Comparison of ENCODE assay signal across 8 cellular contexts in the genomic region with DNA sequence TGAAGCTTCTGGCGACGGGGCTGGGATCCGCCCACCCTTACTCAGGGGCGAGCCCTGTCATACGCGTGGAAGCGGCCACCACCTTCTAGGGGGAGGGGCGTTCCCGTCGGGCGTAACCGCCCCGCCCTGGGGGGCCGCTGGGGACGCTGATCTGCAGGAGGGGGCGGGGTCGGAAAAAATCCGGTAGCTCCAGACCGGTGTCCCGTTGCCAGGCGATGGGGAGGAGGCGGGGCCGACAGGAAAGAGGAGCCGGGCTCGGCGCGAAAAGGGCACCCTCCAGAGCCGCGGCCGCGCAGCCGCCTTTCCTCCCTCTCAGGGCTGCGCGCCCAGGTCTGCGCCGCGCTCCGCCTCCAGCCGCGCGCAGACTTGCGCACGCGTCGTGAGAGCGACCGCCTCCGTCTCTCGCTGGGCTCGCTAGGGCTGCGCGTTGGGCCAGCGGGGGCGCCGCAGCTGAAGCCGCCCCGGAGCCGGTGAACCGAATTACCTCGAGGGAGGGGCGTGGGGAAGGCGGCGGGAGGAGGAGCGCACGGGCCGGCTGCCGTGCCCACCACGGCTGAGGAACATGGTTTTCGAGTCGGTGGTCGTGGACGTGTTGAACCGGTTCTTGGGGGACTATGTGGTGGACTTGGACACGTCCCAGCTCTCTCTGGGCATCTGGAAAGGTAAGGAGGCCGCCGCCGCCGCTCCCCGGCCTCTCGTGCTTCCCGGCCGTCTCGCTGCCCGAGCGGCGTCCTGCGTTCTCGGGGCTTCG. TPM values are rescaled to one million over a fixed set of nuclear protein-coding genes. Genes with fewer than 3 reads are reported as not detected.
DNase-seq lines count a peak whose midpoint lies in the region; ATAC-seq and TF ChIP-seq lines count a peak whose summit lies in the region.

Gene VPS13A, plus strand, starts transcription at position 392 of the 751 bp plus-strand sequence. Its CDS starts 171 bp downstream, at position 563.

- no peak for TF ChIP-seq CTCF in kidney epithelial cell (IDR thresholded peaks at IDR 0.05; ENCODE audit: insufficient read depth, low read length, poor library complexity, severe bottlenecking)

- H3K4me3 ChIP-seq in kidney epithelial cell (ENCODE audit: low read depth, low read length), result peak within 1 kb of the TSS; percentile 97

- H3K36me3 ChIP-seq in kidney epithelial cell (ENCODE audit: control insufficient read depth, insufficient read depth, low read length), result no peaks in the 10 kb centered on the region

- DNase-seq in AML-193 (lab: John Stamatoyannopoulos, UW), result peak; percentile 89 to 91
- peak; percentile 67 to 93 for DNase-seq in NCI-H446 (lab: John Stamatoyannopoulos, UW)
- peak; percentile 86 for DNase-seq in cerebellum (ENCODE audit: low spot score)
- peak; percentile 65 for DNase-seq in kidney epithelial cell (ENCODE audit: low read depth)
- peak; percentile 74 to 84 for DNase-seq in stimulated activated CD4-positive, alpha-beta T cell treated with anti-CD3 and anti-CD28 coated beads, Interleukin-1b, Interleukin-23, amount 100 ng/mL, for 1 hour (ENCODE audit: low read depth in 2 of 2)

- ATAC-seq in GM19035 (IDR thresholded peaks at IDR 0.05; ENCODE audit: unreplicated experiment), result peak; percentile 87
- peak; percentile 90 for ATAC-seq in HG03354 (IDR thresholded peaks at IDR 0.05; ENCODE audit: poor library complexity, severe bottlenecking, unreplicated experiment)
- ATAC-seq in activated CD4-positive, CD25-positive, alpha-beta regulatory T cell treated with anti-CD3 and anti-CD28 coated beads, Interleukin-2, amount 50 U/mL, for 24 hours, result peak; percentile 86 to 87

- H3K27me3 ChIP-seq in kidney epithelial cell (ENCODE audit: control insufficient read depth, insufficient read depth, low read length), result no peaks in the 10 kb centered on the region

RNA-seq across cellular contexts. Expression of gene VPS13A, which starts in this region (rescaled TPM):
- 91.8 TPM for total RNA-seq in cerebellum
- total RNA-seq in kidney epithelial cell, result 13.8 and 16.3 TPM in 2 replicates

Comparison
In these comparisons a context has a peak if more than half of its experiments do, and no peak if none do; other contexts are left out.
1. Peak in every context shown above with its lines: DNase-seq, ATAC-seq and H3K4me3 ChIP-seq.